Comparison of ENCODE assay signal across 1 cellular context in genomic region chr22:22352376-22352999, GRCh38.
TF ChIP-seq lines count a peak whose summit lies in the region.

No MANE protein-coding gene starts in this region.

TF ChIP-seq in WTC11, 78 proteins besides CTCF, POLR2A, EP300 and RAD21 (continued from another document):
- TF ChIP-seq ZNF532 (CRISPR knock-in tag; IDR thresholded peaks at IDR 0.05; ENCODE audit: borderline replicate concordance) (no peak), ARID4B (CRISPR knock-in tag; IDR thresholded peaks at IDR 0.05; ENCODE audit: borderline replicate concordance) (no peak), MXD4 (CRISPR knock-in tag; IDR thresholded peaks at IDR 0.05; ENCODE audit: borderline replicate concordance) (no peak), PRRX2 (CRISPR knock-in tag; IDR thresholded peaks at IDR 0.05) (no peak), GABPB1 (CRISPR knock-in tag; IDR thresholded peaks at IDR 0.05) (no peak), ATF2 (CRISPR knock-in tag; IDR thresholded peaks at IDR 0.05; ENCODE audit: borderline replicate concordance, low read depth) (no peak), SOX15 (CRISPR knock-in tag; IDR thresholded peaks at IDR 0.05) (no peak), ZNF219 (CRISPR knock-in tag; IDR thresholded peaks at IDR 0.05; ENCODE audit: borderline replicate concordance) (no peak), MYBL2 (CRISPR knock-in tag; IDR thresholded peaks at IDR 0.05) (no peak), HMGXB4 (CRISPR knock-in tag; IDR thresholded peaks at IDR 0.05) (no peak), ZNF425 (CRISPR knock-in tag; conservative IDR thresholded peaks at IDR 0.05) (no peak), ZBTB43 (CRISPR knock-in tag; IDR thresholded peaks at IDR 0.05) (no peak), FOXP4 (CRISPR knock-in tag; IDR thresholded peaks at IDR 0.05) (no peak)
